21 cellular contexts compared by ENCODE assay signal in genomic region chr11:123364145-123364544, GRCh38.
DNase-seq lines count a peak whose midpoint lies in the region; ATAC-seq, FAIRE-seq and TF ChIP-seq lines count a peak whose summit lies in the region.
"Had no signal": no experiment of that assay in that cellular context is flagged by ENCODE, and none has a peak within 500 bp of the region (broad histone marks: within the 10 kb centered on the region; RNA-seq: fewer than 3 reads in every experiment).

No MANE protein-coding gene starts in this region.

- no peak overlapping the region for H2AK5ac ChIP-seq in mesendoderm (ENCODE audit: low read length)

- H2BK120ac ChIP-seq in mesendoderm (ENCODE audit: low read depth, low read length): no peak overlapping the region

- peaks cover 62% of the 10 kb centered on the region for H3K27me3 Mint-ChIP-seq in activated T-cell treated with anti-CD3 and anti-CD28 coated beads, Interleukin-2, amount 50 U/mL, for 72 hours (ENCODE audit: low read depth)
- H3K27me3 Mint-ChIP-seq in activated T-cell treated with anti-CD3 and anti-CD28 coated beads, Interleukin-2, amount 50 U/mL, for 24 hours: peaks cover 66% of the 10 kb centered on the region
- peaks cover 30% of the 10 kb centered on the region for H3K27me3 Mint-ChIP-seq in brain
- peaks cover 28 to 34% of the 10 kb centered on the region in 2 donors for H3K27me3 Mint-ChIP-seq in natural killer cell (ENCODE audit: low read depth in 2 of 2)

- no peak for ATAC-seq in activated T-cell treated with anti-CD3 and anti-CD28 coated beads, Interleukin-2, amount 50 U/mL, for 72 hours (replicated peaks in 1 of 2)
- ATAC-seq in natural killer cell: no peak

- H4K5ac ChIP-seq in mesendoderm (ENCODE audit: low read length): no peak overlapping the region

- no peaks in the 10 kb centered on the region for H3K4me1 ChIP-seq in mesendoderm (ENCODE audit: control insufficient read depth, low read depth, low read length)

- H3K27ac ChIP-seq in mesendoderm (ENCODE audit: low read depth, low read length): no peak overlapping the region
- H3K27ac ChIP-seq: C4-2B had no signal

- peak overlapping the region; percentile 5 for H3K56ac ChIP-seq in mesendoderm (ENCODE audit: low read length)

- H3K4me2 ChIP-seq in mesendoderm (ENCODE audit: low read length): no peak overlapping the region

- H3K4ac ChIP-seq in mesendoderm (ENCODE audit: low read depth, low read length): no peak overlapping the region

- H3K18ac ChIP-seq in mesendoderm (ENCODE audit: low read length): no peak overlapping the region

- H3K9me3 Mint-ChIP-seq in activated T-cell treated with anti-CD3 and anti-CD28 coated beads, Interleukin-2, amount 50 U/mL, for 72 hours: no peaks in the 10 kb centered on the region
- no peaks in the 10 kb centered on the region for H3K9me3 Mint-ChIP-seq in activated T-cell treated with anti-CD3 and anti-CD28 coated beads, Interleukin-2, amount 50 U/mL, for 24 hours
- H3K9me3 Mint-ChIP-seq in brain: peaks cover 0 to 1% (median 0%) of the 10 kb centered on the region in 5 experiments
- no peaks in the 10 kb centered on the region for H3K9me3 Mint-ChIP-seq in natural killer cell

- no peaks in the 10 kb centered on the region for H3K36me3 ChIP-seq in mesendoderm (ENCODE audit: control insufficient read depth, insufficient read depth, low read length)

- no peak overlapping the region for H3K9ac ChIP-seq in mesendoderm (ENCODE audit: low read length)

- peak overlapping the region; percentile 2 to 6 for H3K4me3 Mint-ChIP-seq in activated T-cell treated with anti-CD3 and anti-CD28 coated beads, Interleukin-2, amount 50 U/mL, for 72 hours
- no peak overlapping the region for H3K4me3 Mint-ChIP-seq in activated T-cell treated with anti-CD3 and anti-CD28 coated beads, Interleukin-2, amount 50 U/mL, for 24 hours
- H3K4me3 Mint-ChIP-seq in brain (peak overlapping the region in 2 of 5 experiments; percentile 65 to 75), natural killer cell (no peak overlapping the region)

- H3K4me1 Mint-ChIP-seq in activated T-cell treated with anti-CD3 and anti-CD28 coated beads, Interleukin-2, amount 50 U/mL, for 72 hours (ENCODE audit: low read depth): peaks cover 42% of the 10 kb centered on the region
- H3K4me1 Mint-ChIP-seq in activated T-cell treated with anti-CD3 and anti-CD28 coated beads, Interleukin-2, amount 50 U/mL, for 24 hours (ENCODE audit: low read depth): peaks cover 43% of the 10 kb centered on the region
- H3K4me1 Mint-ChIP-seq in brain (peaks cover 54% of the 10 kb centered on the region), natural killer cell (peaks cover 12 to 27% of the 10 kb centered on the region in 2 donors)

- peaks cover 3% of the 10 kb centered on the region for H3K27me3 ChIP-seq in mesendoderm (ENCODE audit: insufficient read depth, low read length, poor library complexity)

- FAIRE-seq in GM12892 (lab: Jason Lieb, UNC): peak; percentile 21
- FAIRE-seq: G401.6, GM19239 had no signal

- peaks cover 5 to 13% of the 10 kb centered on the region in 2 donors for H3K36me3 Mint-ChIP-seq in activated T-cell treated with anti-CD3 and anti-CD28 coated beads, Interleukin-2, amount 50 U/mL, for 72 hours (ENCODE audit: insufficient read depth in 2 of 2)
- H3K36me3 Mint-ChIP-seq in activated T-cell treated with anti-CD3 and anti-CD28 coated beads, Interleukin-2, amount 50 U/mL, for 24 hours (ENCODE audit: low read depth): peaks cover 13% of the 10 kb centered on the region
- no peaks in the 10 kb centered on the region for H3K36me3 Mint-ChIP-seq in brain
- H3K36me3 Mint-ChIP-seq in natural killer cell: no peaks in the 10 kb centered on the region
- H3K36me3 Mint-ChIP-seq: CD8-positive, alpha-beta memory T cell had no signal

- H3K79me1 ChIP-seq in mesendoderm (ENCODE audit: low read length): no peaks in the 10 kb centered on the region

- no peak for TF ChIP-seq POLR2A in GM12892 (IDR thresholded peaks at IDR 0.05; ENCODE audit: low read depth, low read length)

- H3K79me2 ChIP-seq in mesendoderm (ENCODE audit: control insufficient read depth, insufficient read depth, low read length): no peaks in the 10 kb centered on the region

- no peak overlapping the region for H3K4me3 ChIP-seq in mesendoderm (ENCODE audit: low read length)

- TF ChIP-seq CTCF in brain (conservative IDR thresholded peaks at IDR 0.05) (no peak), natural killer cell (IDR thresholded peaks at IDR 0.05) (no peak)

- WGBS in mesendoderm (ENCODE audit: extremely low coverage, insufficient coverage, low lambda C conversion rate): no CpG with 5 or more reads among the region's 10 CpGs

- H3K27ac Mint-ChIP-seq in activated T-cell treated with anti-CD3 and anti-CD28 coated beads, Interleukin-2, amount 50 U/mL, for 72 hours: no peak overlapping the region
- no peak overlapping the region for H3K27ac Mint-ChIP-seq in activated T-cell treated with anti-CD3 and anti-CD28 coated beads, Interleukin-2, amount 50 U/mL, for 24 hours
- H3K27ac Mint-ChIP-seq in brain (peak overlapping the region in 4 of 5 experiments; percentile 29 to 79 (median 49)), natural killer cell (no peak overlapping the region)
- H3K27ac Mint-ChIP-seq: CD8-positive, alpha-beta memory T cell had no signal

- H2BK15ac ChIP-seq in mesendoderm (replicated peaks; ENCODE audit: low read depth): no peak overlapping the region

- no peak overlapping the region for H3K23ac ChIP-seq in mesendoderm (ENCODE audit: low read length)

- H2BK5ac ChIP-seq in mesendoderm (ENCODE audit: low read length): no peak overlapping the region

- intact Hi-C loops in natural killer cell (cut with micrococcal nuclease): no loop called here

- H4K8ac ChIP-seq in mesendoderm (ENCODE audit: low read depth, low read length): no peak overlapping the region

- no peak for DNase-seq in activated T-cell treated with anti-CD3 and anti-CD28 coated beads, Interleukin-2, amount 50 U/mL, for 72 hours
- DNase-seq in activated T-cell treated with anti-CD3 and anti-CD28 coated beads, Interleukin-2, amount 50 U/mL, for 24 hours: no peak
- no peak for DNase-seq in GM12892 (ENCODE audit: insufficient read length)
- DNase-seq in mesendoderm: no peak
- DNase-seq in activated CD8-positive, alpha-beta memory T cell treated with anti-CD3 and anti-CD28 coated beads, Interleukin-2, amount 50 U/mL, for 48 hours: no peak
- no peak for DNase-seq in putamen (ENCODE audit: low spot score)
- DNase-seq in natural killer cell: no peak
- DNase-seq: 8988T; Calu3; CD8-positive, alpha-beta memory T cell; DMS153; Kasumi-1; NCI-H1694; NCI-H2081 treated with DMSO at 0.1 percent for 48 hours; NCI-H2171 treated with DMSO at 0.1 percent for 48 hours; NCI-H524 treated with DMSO at 0.1 percent for 48 hours; SHP77 treated with DMSO at 0.1 percent for 48 hours had no signal

Comparison
In these comparisons a context has a peak if more than half of its experiments do, and no peak if none do; other contexts are left out.
1. H3K4me3 Mint-ChIP-seq: peak in activated T-cell treated with anti-CD3 and anti-CD28 coated beads, Interleukin-2, amount 50 U/mL, for 72 hours (2 of 2); none in activated T-cell treated with anti-CD3 and anti-CD28 coated beads, Interleukin-2, amount 50 U/mL, for 24 hours (single experiment) and natural killer cell (single experiment).
2. H3K27ac Mint-ChIP-seq: peak in brain (4 of 5); none in activated T-cell treated with anti-CD3 and anti-CD28 coated beads, Interleukin-2, amount 50 U/mL, for 72 hours (single experiment), activated T-cell treated with anti-CD3 and anti-CD28 coated beads, Interleukin-2, amount 50 U/mL, for 24 hours (single experiment) and natural killer cell (0 of 2).